11 cellular contexts compared by ENCODE assay signal in genomic region chr11:61946894-61947293, GRCh38. TPM values are rescaled to one million over a fixed set of nuclear protein-coding genes. Genes with fewer than 3 reads are reported as not detected.
"Had no signal": no experiment of that assay in that cellular context is flagged by ENCODE, and none has a peak within 500 bp of the region (broad histone marks: within the 10 kb centered on the region; RNA-seq: fewer than 3 reads in every experiment).

No MANE protein-coding gene starts in this region.

- H3K36me3 Mint-ChIP-seq: activated naive CD4-positive, alpha-beta T cell treated with anti-CD3 and anti-CD28 coated beads, Interleukin-2, amount 50 U/mL, for 72 hours; natural killer cell treated with Interleukin-12 subunit alpha and Interleukin-12 subunit beta and Interleukin-15 and Interleukin-18, amount 100 ng/mL, for 72 hours; WTC11 had no signal

- H3K27ac Mint-ChIP-seq: activated CD8-positive, alpha-beta T cell treated with anti-CD3 and anti-CD28 coated beads for 36 hours; progenitor cell of endocrine pancreas; WTC11 had no signal

- H3K36me3 ChIP-seq: heart right ventricle, thoracic aorta had no signal

- FAIRE-seq: frontal cortex had no signal

- H3K9me3 ChIP-seq: heart right ventricle, thoracic aorta had no signal

- H3K4me3 ChIP-seq: heart right ventricle, thoracic aorta had no signal

- H3K4me3 Mint-ChIP-seq: activated CD8-positive, alpha-beta T cell treated with anti-CD3 and anti-CD28 coated beads for 36 hours; natural killer cell treated with Interleukin-12 subunit alpha and Interleukin-12 subunit beta and Interleukin-15 and Interleukin-18, amount 100 ng/mL, for 72 hours; stimulated activated naive CD8-positive, alpha-beta T cell treated with anti-CD3 and anti-CD28 coated beads, Interleukin-15, amount 100 ng/mL, for 72 hours; T-helper 1 cell treated with Interleukin-12 subunit alpha and Interleukin-12 subunit beta and Interleukin-4 antibody, amounts not matched to agents 30 μg/mL and 1 μg/mL, for 36 hours; WTC11 had no signal

- H3K27ac ChIP-seq: thoracic aorta had no signal

- H3K27me3 ChIP-seq: heart right ventricle had no signal

- H3K9me3 Mint-ChIP-seq: activated CD8-positive, alpha-beta T cell treated with anti-CD3 and anti-CD28 coated beads for 36 hours; activated naive CD4-positive, alpha-beta T cell treated with anti-CD3 and anti-CD28 coated beads, Interleukin-2, amount 50 U/mL, for 72 hours; natural killer cell treated with Interleukin-12 subunit alpha and Interleukin-12 subunit beta and Interleukin-15 and Interleukin-18, amount 100 ng/mL, for 72 hours; stimulated activated naive CD8-positive, alpha-beta T cell treated with anti-CD3 and anti-CD28 coated beads, Interleukin-15, amount 100 ng/mL, for 72 hours; T-helper 1 cell treated with Interleukin-12 subunit alpha and Interleukin-12 subunit beta and Interleukin-4 antibody, amounts not matched to agents 30 μg/mL and 1 μg/mL, for 36 hours; WTC11 had no signal

RNA-seq across cellular contexts. Expression of gene BEST1, which starts 3.3 kb away (rescaled TPM):
- total RNA-seq: dermis blood vessel endothelial cell had no signal

RNA-seq across cellular contexts. Expression of gene RAB3IL1, which starts 29.5 kb away (rescaled TPM):
- total RNA-seq: activated CD8-positive, alpha-beta T cell treated with anti-CD3 and anti-CD28 coated beads for 36 hours; natural killer cell treated with Interleukin-12 subunit alpha and Interleukin-12 subunit beta and Interleukin-15 and Interleukin-18, amount 100 ng/mL, for 72 hours had no signal
